17 cellular contexts compared by ENCODE assay signal in the genomic region with DNA sequence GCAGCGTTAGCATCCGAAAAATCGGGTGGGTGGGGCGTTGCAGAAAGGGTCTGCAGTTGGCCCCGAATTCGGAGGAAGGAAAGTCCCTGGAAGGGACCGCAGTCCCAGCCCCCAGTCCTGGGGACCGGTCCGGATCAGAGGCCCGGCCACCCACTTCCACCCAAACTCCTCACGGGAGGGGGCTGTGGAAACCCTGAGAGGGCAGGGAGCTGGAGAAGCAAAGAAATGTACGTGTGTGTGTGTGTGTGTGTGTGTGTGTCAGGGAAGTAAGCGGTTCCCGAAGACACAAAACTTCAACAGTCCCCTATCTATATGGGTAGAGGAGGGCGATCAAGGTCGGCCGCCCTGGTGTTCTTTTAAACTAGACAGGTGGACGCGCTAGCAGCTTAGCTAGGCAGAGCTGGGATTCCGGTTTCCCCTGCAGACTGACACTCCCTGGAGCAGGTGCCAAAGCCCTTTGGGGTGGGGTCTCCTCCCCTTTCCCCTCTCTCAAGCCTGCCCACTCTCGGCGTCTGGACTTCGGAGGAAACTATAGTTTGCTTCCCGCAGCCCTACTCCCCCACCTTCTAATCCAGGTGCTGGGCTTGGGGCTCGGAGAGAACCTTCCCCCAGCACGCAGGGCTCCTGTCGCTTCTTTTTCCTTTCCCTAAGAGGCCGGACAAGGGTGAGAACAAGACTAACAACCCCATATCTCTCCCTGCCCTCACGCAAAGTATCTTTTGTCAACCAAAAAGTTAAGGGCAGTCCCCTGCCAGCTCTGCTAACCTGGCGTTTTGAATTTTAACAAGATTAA. TPM values are rescaled to one million over a fixed set of nuclear protein-coding genes. Genes with fewer than 3 reads are reported as not detected.
DNase-seq lines count a peak whose midpoint lies in the region; ATAC-seq and TF ChIP-seq lines count a peak whose summit lies in the region.
"Had no signal": no experiment of that assay in that cellular context is flagged by ENCODE, and none has a peak within 500 bp of the region (broad histone marks: within the 10 kb centered on the region; RNA-seq: fewer than 3 reads in every experiment).

No MANE protein-coding gene starts in this region.

- H3K9me3 Mint-ChIP-seq in CD14-positive monocyte, result peaks cover 8 to 67% (median 55%) of the 10 kb centered on the region in 7 donors
- H3K9me3 Mint-ChIP-seq in naive thymus-derived CD8-positive, alpha-beta T cell, result peaks cover 6 to 55% (median 26%) of the 10 kb centered on the region in 9 donors

- peaks cover 10 to 17% of the 10 kb centered on the region in 2 donors for H3K36me3 Mint-ChIP-seq in CD14-positive monocyte
- peaks cover 13 to 34% (median 19%) of the 10 kb centered on the region in 3 donors for H3K36me3 Mint-ChIP-seq in naive thymus-derived CD8-positive, alpha-beta T cell

- POLR2A ChIA-PET in naive thymus-derived CD8-positive, alpha-beta T cell (lab: Charles Lee), result no interaction called here

- intact Hi-C loops in CD14-positive monocyte (cut with micrococcal nuclease) (no loop called here), transverse colon (cut with DNase I; ENCODE audit: low total_unique reads) (no loop called here)

- in situ Hi-C loops in transverse colon (cut with MboI; ENCODE audit: low pct_ligation_motif_present in 1 of 4, low pct_unique_long_range_greater_than_20kb in 1 of 4, low sequenced_read_pairs in 3 of 4), result no loop called here

- H3K27me3 ChIP-seq in H7 (ENCODE audit: control insufficient read depth, insufficient read depth, low read length), result peaks cover 88% of the 10 kb centered on the region
- H3K27me3 ChIP-seq in transverse colon, result peaks cover 98% of the 10 kb centered on the region
- H3K27me3 ChIP-seq in tibial nerve, result peaks cover 0 to 98% of the 10 kb centered on the region in 2 donors

- no peak for ATAC-seq in naive thymus-derived CD8-positive, alpha-beta T cell
- ATAC-seq in GM21723 (IDR thresholded peaks at IDR 0.05; ENCODE audit: unreplicated experiment) (no peak), GM18498 (IDR thresholded peaks at IDR 0.05; ENCODE audit: unreplicated experiment) (no peak)
- ATAC-seq: activated naive CD8-positive, alpha-beta T cell treated with anti-CD3 and anti-CD28 coated beads, Interleukin-2, amount 50 U/mL, for 24 hours; pancreas had no signal

- no peak for DNase-seq in CD14-positive monocyte (ENCODE audit: low spot score)
- peak; percentile 76 for DNase-seq in H7
- DNase-seq in ecto neural progenitor cell (ENCODE audit: low spot score), result peak; percentile 54
- no peak for DNase-seq in naive thymus-derived CD8-positive, alpha-beta T cell
- DNase-seq in transverse colon, result no peak
- no peak for DNase-seq in tibial nerve (ENCODE audit: low spot score in 2 of 2)
- DNase-seq: activated naive CD8-positive, alpha-beta T cell treated with anti-CD3 and anti-CD28 coated beads, Interleukin-2, amount 50 U/mL, for 24 hours; NCI-H1417 treated with DMSO at 0.1 percent for 48 hours; NCI-H510A treated with DMSO at 0.1 percent for 48 hours; pancreas; stimulated activated CD4-positive, alpha-beta T cell treated with anti-CD3 and anti-CD28 coated beads, Interleukin-15, amount 100 ng/mL, for 24 hours; trophoblast cell had no signal

- H3K36me3 ChIP-seq in H7 (replicated peaks; ENCODE audit: control insufficient read depth, insufficient read depth, low read length) (no peaks in the 10 kb centered on the region), transverse colon (no peaks in the 10 kb centered on the region), tibial nerve (peaks cover 0 to 5% (median 0%) of the 10 kb centered on the region in 3 donors)
- H3K36me3 ChIP-seq: esophagus muscularis mucosa, pancreas, Peyer's patch had no signal

- no peak for TF ChIP-seq POLR2A in transverse colon (IDR thresholded peaks at IDR 0.05)
- no peak for TF ChIP-seq POLR2A in tibial nerve (IDR thresholded peaks at IDR 0.05)

- no peak overlapping the region for H3K27ac Mint-ChIP-seq in CD14-positive monocyte
- peak overlapping the region in 2 of 10 donors; percentile 31 to 34 for H3K27ac Mint-ChIP-seq in naive thymus-derived CD8-positive, alpha-beta T cell

- H3K4me1 ChIP-seq in transverse colon (peaks cover 0 to 32% (median 28%) of the 10 kb centered on the region in 4 donors), tibial nerve (peaks cover 0 to 51% (median 6%) of the 10 kb centered on the region in 4 donors)
- H3K4me1 ChIP-seq: pancreas had no signal

- H3K27ac ChIP-seq in transverse colon (no peak overlapping the region), tibial nerve (no peak overlapping the region)
- H3K27ac ChIP-seq: esophagus muscularis mucosa, pancreas, Peyer's patch had no signal

- peaks cover 37% of the 10 kb centered on the region for H3K4me1 Mint-ChIP-seq in CD14-positive monocyte
- peaks cover 8 to 30% (median 25%) of the 10 kb centered on the region in 4 donors for H3K4me1 Mint-ChIP-seq in naive thymus-derived CD8-positive, alpha-beta T cell

- H3K27me3 Mint-ChIP-seq in CD14-positive monocyte (ENCODE audit: low read depth in 3 of 3), result peaks cover 90 to 98% (median 95%) of the 10 kb centered on the region in 3 donors
- H3K27me3 Mint-ChIP-seq in naive thymus-derived CD8-positive, alpha-beta T cell, result peaks cover 44 to 85% (median 71%) of the 10 kb centered on the region in 5 donors

- TF ChIP-seq CTCF in CD14-positive monocyte (IDR thresholded peaks at IDR 0.05), result no peak
- TF ChIP-seq CTCF in transverse colon (IDR thresholded peaks at IDR 0.05), result no peak
- TF ChIP-seq CTCF in tibial nerve (IDR thresholded peaks at IDR 0.05), result no peak

- 11 to 14% methylated on average over 9 to 29 of the region's 30 CpGs for WGBS in transverse colon (ENCODE audit: low coverage in 1 of 2), 2 donors
- 4 to 5% methylated on average over 29 of the region's 30 CpGs for WGBS in tibial nerve, 2 donors

- TF ChIP-seq EP300 in transverse colon (IDR thresholded peaks at IDR 0.05; ENCODE audit: low read depth) (no peak), tibial nerve (IDR thresholded peaks at IDR 0.05) (no peak)

- peak overlapping the region; percentile 12; the same call in 1 of the 2 replicates for H3K4me3 ChIP-seq in H7 (ENCODE audit: insufficient read depth, low read depth, low read length)
- H3K4me3 ChIP-seq in transverse colon, result peak overlapping the region in 1 of 4 donors; percentile 7
- no peak overlapping the region for H3K4me3 ChIP-seq in tibial nerve
- H3K4me3 ChIP-seq: pancreas, Peyer's patch had no signal

- peak overlapping the region; percentile 17 to 86 for H3K4me3 Mint-ChIP-seq in CD14-positive monocyte
- H3K4me3 Mint-ChIP-seq in naive thymus-derived CD8-positive, alpha-beta T cell, result peak overlapping the region in 6 of 10 donors; percentile 15 to 70 (median 48)

- H3K9me3 ChIP-seq in transverse colon (no peaks in the 10 kb centered on the region), tibial nerve (peaks cover 0 to 17% (median 0%) of the 10 kb centered on the region in 4 donors)
- H3K9me3 ChIP-seq: pancreas had no signal

RNA-seq across cellular contexts. Expression of a gene that starts 4.8 kb away (rescaled TPM):
- not detected for polyA plus RNA-seq in CD14-positive monocyte
- 0.62 and 0.89 TPM in 2 replicates for total RNA-seq in H7 (2014; rRNA removed; shearing (Covaris generic))
- not detected for total RNA-seq in naive thymus-derived CD8-positive, alpha-beta T cell
- not detected for polyA plus RNA-seq in naive thymus-derived CD8-positive, alpha-beta T cell
- total RNA-seq in transverse colon (under 1 TPM in 2 of 4 donors, not detected in 2; 0.14 to 0.48 TPM), tibial nerve (under 1 TPM in 1 of 4 donors, not detected in 3; under 0.01 TPM)
- polyA plus RNA-seq: BJ had no signal

Comparison
In these comparisons a context has a peak if more than half of its experiments do, and no peak if none do; other contexts are left out.
1. DNase-seq: peak in H7 (single experiment) and ecto neural progenitor cell (single experiment); none in CD14-positive monocyte (single experiment), naive thymus-derived CD8-positive, alpha-beta T cell (0 of 10), transverse colon (single experiment) and tibial nerve (0 of 2).